ENCODE assay signal across 21 cellular contexts in genomic region chr12:79676579-79676978, GRCh38.
"Had no signal": no experiment of that assay in that cellular context is flagged by ENCODE, and none has a peak within 500 bp of the region (broad histone marks: within the 10 kb centered on the region; RNA-seq: fewer than 3 reads in every experiment).

No MANE protein-coding gene starts in this region.

- H3K9ac ChIP-seq: neural progenitor cell had no signal

- H3K4me3 ChIP-seq: heart right ventricle, neural progenitor cell, thoracic aorta, upper lobe of right lung had no signal

- H3K9me3 ChIP-seq: thoracic aorta, upper lobe of right lung had no signal

- H3K27ac Mint-ChIP-seq: activated CD4-positive, alpha-beta T cell treated with anti-CD3 and anti-CD28 coated beads, Interleukin-2, amount 10 ng/mL, durations not matched to agents 7 days and 5 days; activated CD8-positive, alpha-beta T cell treated with anti-CD3 and anti-CD28 coated beads, Interleukin-2, amount 10 ng/mL, durations not matched to agents 7 days and 5 days; activated naive CD4-positive, alpha-beta T cell treated with anti-CD3 and anti-CD28 coated beads, Interleukin-2, amount 50 U/mL, for 72 hours; activated T-helper 17 cell treated with anti-CD3 and anti-CD28 coated beads, Interleukin-2, amount 50 U/mL, for 72 hours; naive thymus-derived CD4-positive, alpha-beta T cell; neural progenitor cell had no signal

- H3K27me3 ChIP-seq: heart right ventricle, neural progenitor cell, upper lobe of right lung had no signal

- H3K9me3 Mint-ChIP-seq: activated CD4-positive, alpha-beta T cell treated with anti-CD3 and anti-CD28 coated beads, Interleukin-2, amount 10 ng/mL, durations not matched to agents 7 days and 5 days had no signal

- H3K4me3 Mint-ChIP-seq: activated CD4-positive, alpha-beta T cell treated with anti-CD3 and anti-CD28 coated beads, Interleukin-2, amount 10 ng/mL, durations not matched to agents 7 days and 5 days; activated CD8-positive, alpha-beta T cell treated with anti-CD3 and anti-CD28 coated beads, Interleukin-2, amount 10 ng/mL, durations not matched to agents 7 days and 5 days; activated T-helper 17 cell treated with anti-CD3 and anti-CD28 coated beads, Interleukin-2, amount 50 U/mL, for 72 hours; central memory CD8-positive, alpha-beta T cell; naive thymus-derived CD4-positive, alpha-beta T cell; neural progenitor cell had no signal

- H3K36me3 ChIP-seq: heart right ventricle, thoracic aorta, upper lobe of right lung had no signal

- DNase-seq: activated CD4-positive, alpha-beta T cell treated with anti-CD3 and anti-CD28 coated beads, Interleukin-2, amount 10 ng/mL, durations not matched to agents 7 days and 5 days; activated CD8-positive, alpha-beta T cell treated with anti-CD3 and anti-CD28 coated beads, Interleukin-2, amount 10 ng/mL, durations not matched to agents 7 days and 5 days; activated T-cell treated with anti-CD3 and anti-CD28 coated beads, Interleukin-2, amount 50 U/mL, for 1 hour; aorta; cortex of kidney; heart right ventricle; islet precursor cell; left colon; mesendoderm; naive thymus-derived CD4-positive, alpha-beta T cell; small intestine; stimulated activated CD8-positive, alpha-beta memory T cell treated with anti-CD3 and anti-CD28 coated beads, Interleukin-4, amount 100 ng/mL, for 48 hours; stimulated activated naive CD4-positive, alpha-beta T cell; upper lobe of right lung had no signal

- H3K27ac ChIP-seq: heart right ventricle, neural progenitor cell, thoracic aorta, upper lobe of right lung had no signal

- H3K4me1 Mint-ChIP-seq: activated CD4-positive, alpha-beta T cell treated with anti-CD3 and anti-CD28 coated beads, Interleukin-2, amount 10 ng/mL, durations not matched to agents 7 days and 5 days; activated T-helper 17 cell treated with anti-CD3 and anti-CD28 coated beads, Interleukin-2, amount 50 U/mL, for 72 hours; central memory CD8-positive, alpha-beta T cell had no signal

- H3K36me3 Mint-ChIP-seq: activated naive CD4-positive, alpha-beta T cell treated with anti-CD3 and anti-CD28 coated beads, Interleukin-2, amount 50 U/mL, for 72 hours had no signal

- H3K4me2 ChIP-seq: neural progenitor cell had no signal

- H2AFZ ChIP-seq: neural progenitor cell had no signal

- ATAC-seq: activated CD4-positive, CD25-positive, alpha-beta regulatory T cell treated with anti-CD3 and anti-CD28 coated beads, Interleukin-2, amount 50 U/mL, for 24 hours; activated CD8-positive, alpha-beta T cell treated with anti-CD3 and anti-CD28 coated beads, Interleukin-2, amount 10 ng/mL, durations not matched to agents 7 days and 5 days; activated naive CD4-positive, alpha-beta T cell treated with anti-CD3 and anti-CD28 coated beads, Interleukin-2, amount 50 U/mL, for 72 hours; activated T-helper 17 cell treated with anti-CD3 and anti-CD28 coated beads, Interleukin-2, amount 50 U/mL, for 72 hours; heart right ventricle; left colon; naive thymus-derived CD4-positive, alpha-beta T cell; sciatic nerve; upper lobe of right lung had no signal
